Comparison of ENCODE assay signal across 8 cellular contexts in genomic region chr2:232696609-232697058, GRCh38. TPM values are rescaled to one million over a fixed set of nuclear protein-coding genes. Genes with fewer than 3 reads are reported as not detected.
DNase-seq lines count a peak whose midpoint lies in the region; ATAC-seq and TF ChIP-seq lines count a peak whose summit lies in the region.

No MANE protein-coding gene starts in this region.

- H4K20me1 ChIP-seq in mammary epithelial cell (ENCODE audit: insufficient read depth, low read length): no peaks in the 10 kb centered on the region

- H3K4me1 ChIP-seq in cardiac muscle cell (ENCODE audit: low read depth): peaks cover 20% of the 10 kb centered on the region
- peaks cover 21% of the 10 kb centered on the region for H3K4me1 ChIP-seq in mammary epithelial cell (ENCODE audit: insufficient read depth, low read length)
- peaks cover 30% of the 10 kb centered on the region for H3K4me1 ChIP-seq in mucosa of descending colon (ENCODE audit: low read depth)
- peaks cover 0 to 6% of the 10 kb centered on the region in 2 donors for H3K4me1 ChIP-seq in aorta (ENCODE audit: control insufficient read depth in 1 of 2, insufficient read depth in 2 of 2, low read length in 2 of 2)

- in situ Hi-C loops in mammary epithelial cell (cut with MboI; ENCODE audit: low sequenced_read_pairs in 2 of 2): no loop called here

- DNase-seq in cardiac muscle cell (ENCODE audit: low read depth in 1 of 2, low spot score in 1 of 2): no peak
- no peak for DNase-seq in cardiac septum (ENCODE audit: low spot score)
- no peak for DNase-seq in mammary epithelial cell
- no peak for DNase-seq in mucosa of descending colon
- DNase-seq in aorta: no peak
- no peak for DNase-seq in NCI-H1436 (lab: John Stamatoyannopoulos, UW)
- DNase-seq in DMS153 treated with DMSO at 0.1 percent for 48 hours (lab: John Stamatoyannopoulos, UW; ENCODE audit: unreplicated experiment): no peak

- H3K79me2 ChIP-seq in mammary epithelial cell (ENCODE audit: insufficient read depth, low read length): peaks cover 44% of the 10 kb centered on the region

- no peak for TF ChIP-seq CTCF in cardiac muscle cell (IDR thresholded peaks at IDR 0.05; ENCODE audit: low read depth, low read length)
- no peak for TF ChIP-seq CTCF in mammary epithelial cell (conservative IDR thresholded peaks at IDR 0.05 in 1 of 2, IDR thresholded peaks at IDR 0.05 in 1 of 2; ENCODE audit: extremely low read depth in 1 of 2, insufficient read depth in 1 of 2, low read depth in 1 of 2, low read length in 2 of 2)
- no peak for TF ChIP-seq CTCF in mucosa of descending colon (IDR thresholded peaks at IDR 0.05)

- ATAC-seq in mucosa of descending colon (no peak), aorta (ENCODE audit: low FRiP score) (no peak), GM18909 (IDR thresholded peaks at IDR 0.05; ENCODE audit: poor library complexity, unreplicated experiment) (no peak)

- no peak overlapping the region for H3K4me3 ChIP-seq in cardiac muscle cell
- H3K4me3 ChIP-seq in mammary epithelial cell (replicated peaks in 1 of 3; ENCODE audit: insufficient read depth in 1 of 3, low read depth in 2 of 3, low read length in 3 of 3): peak overlapping the region; percentile 5 to 99 (median 20)
- peak overlapping the region; percentile 91 for H3K4me3 ChIP-seq in mucosa of descending colon
- no peak overlapping the region for H3K4me3 ChIP-seq in aorta (ENCODE audit: low read length in 2 of 2)

- H3K9ac ChIP-seq in mammary epithelial cell (ENCODE audit: insufficient read depth, low read length): peak overlapping the region; percentile 0

- no TSS peak for BruUV-seq in mammary epithelial cell (replicated peaks; lab: Mats Ljungman, UMichigan)

- H3K9me3 ChIP-seq in cardiac muscle cell (ENCODE audit: low read depth) (no peaks in the 10 kb centered on the region), mammary epithelial cell (replicated peaks; ENCODE audit: insufficient read depth, low read length) (no peaks in the 10 kb centered on the region), mucosa of descending colon (no peaks in the 10 kb centered on the region), aorta (ENCODE audit: control insufficient read depth, low read length) (no peaks in the 10 kb centered on the region)

- WGBS in mammary epithelial cell (ENCODE audit: low coverage, missing lambda C conversion rate): 25% methylated on average over 10 of the region's 10 CpGs
- 31% methylated on average over 10 of the region's 10 CpGs for WGBS in aorta, 2 donors

- H3K4me2 ChIP-seq in mammary epithelial cell (ENCODE audit: insufficient read depth, low read depth, low read length): peak overlapping the region; percentile 64

- peak overlapping the region; percentile 81 for H2AFZ ChIP-seq in mammary epithelial cell (ENCODE audit: low read depth, low read length)

- H3K27ac ChIP-seq in cardiac muscle cell (peak overlapping the region; percentile 41), mammary epithelial cell (ENCODE audit: insufficient read depth, low read depth, low read length) (peak overlapping the region; percentile 29), aorta (ENCODE audit: low read depth in 1 of 2, low read length in 2 of 2) (peak overlapping the region; percentile 55 to 84)

- dilution Hi-C loops in mammary epithelial cell (cut with HindIII; ENCODE audit: low sequenced_read_pairs): no loop called here

- intact Hi-C loops in cardiac septum (cut with DNase I) (loop anchor here (5.0 to 10.0 kb wide), 2 partner anchors 64 to 358 kb away; partner anchors contain the start of gene EFHD1), mammary epithelial cell (cut with micrococcal nuclease) (loop anchor here (1.0 kb wide), 1 partner anchor 90 kb away; no protein-coding TSS in a partner anchor), mucosa of descending colon (cut with DNase I, micrococcal nuclease) (no loop called here), aorta (cut with DNase I) (no loop called here)

- H3K27me3 ChIP-seq in cardiac muscle cell: no peaks in the 10 kb centered on the region
- no peaks in the 10 kb centered on the region for H3K27me3 ChIP-seq in mammary epithelial cell (ENCODE audit: insufficient read depth, low read length)
- H3K27me3 ChIP-seq in aorta (ENCODE audit: control insufficient read depth in 1 of 2, insufficient read depth in 2 of 2, low read length in 1 of 2): no peaks in the 10 kb centered on the region

- CTCF ChIA-PET in mammary epithelial cell (lab: Charles Lee; ENCODE audit: low non-redundant PET): no interaction called here

- H3K36me3 ChIP-seq in cardiac muscle cell: no peaks in the 10 kb centered on the region
- peaks cover 2% of the 10 kb centered on the region for H3K36me3 ChIP-seq in mammary epithelial cell (ENCODE audit: insufficient read depth, low read length)
- H3K36me3 ChIP-seq in mucosa of descending colon (ENCODE audit: low read depth): no peaks in the 10 kb centered on the region
- H3K36me3 ChIP-seq in aorta (ENCODE audit: control insufficient read depth in 1 of 2, insufficient read depth in 2 of 2, low read length in 1 of 2): no peaks in the 10 kb centered on the region

RNA-seq across cellular contexts. Expression of gene GIGYF2, which starts 0.5 kb away (rescaled TPM):
- total RNA-seq in cardiac muscle cell (34.7 and 52.1 TPM in 2 replicates), cardiac septum (62.5 TPM), mammary epithelial cell (10 to 100 TPM; 45.3 to 52.2 TPM), mucosa of descending colon (10 to 100 TPM; 57.8 to 82.1 (median 74.8) TPM), aorta (100 to 1,000 TPM in 1 of 2 donors, 10 to 100 TPM in 1; 74.0 to 100 TPM)
- polyA plus RNA-seq in cardiac muscle cell (36.9 and 37.2 TPM in 2 replicates), mammary epithelial cell (22.4 TPM), aorta (10 to 100 TPM; 13.3 to 13.4 TPM)
- 73.7 TPM for polyA minus RNA-seq in mammary epithelial cell

Comparison
In these comparisons a context has a peak if more than half of its experiments do, and no peak if none do; other contexts are left out.
1. H3K4me3 ChIP-seq: peak in mammary epithelial cell (3 of 3) and mucosa of descending colon (single experiment); none in cardiac muscle cell (single experiment) and aorta (0 of 2).
2. intact Hi-C loops: an anchor here in cardiac septum (5.0 to 10.0 kb wide) and mammary epithelial cell (1.0 kb wide); none called in mucosa of descending colon and aorta.
3. Peak in every context shown above with its lines, with median percentiles within 50 percentile points of each other: H3K27ac ChIP-seq.